ENCODE assay signal across 12 cellular contexts in genomic region chr3:187773963-187774789, GRCh38. TPM values are rescaled to one million over a fixed set of nuclear protein-coding genes. Genes with fewer than 3 reads are reported as not detected.
DNase-seq lines count a peak whose midpoint lies in the region; ATAC-seq, FAIRE-seq and TF ChIP-seq lines count a peak whose summit lies in the region.
"Had no signal": no experiment of that assay in that cellular context is flagged by ENCODE, and none has a peak within 500 bp of the region (broad histone marks: within the 10 kb centered on the region; RNA-seq: fewer than 3 reads in every experiment).

No MANE protein-coding gene starts in this region.

- RAD21 ChIA-PET in GM12878 (lab: Charles Lee; ENCODE audit: unreplicated experiment) = no interaction called here

- H3K36me3 ChIP-seq in SK-N-SH (replicated peaks in 1 of 2; ENCODE audit: control insufficient read depth in 1 of 2, insufficient read depth in 2 of 2, low read length in 1 of 2) = no peaks in the 10 kb centered on the region
- no peaks in the 10 kb centered on the region for H3K36me3 ChIP-seq in GM12878 (ENCODE audit: control insufficient read depth in 2 of 2, insufficient read depth in 2 of 2, low read length in 1 of 2)
- no peaks in the 10 kb centered on the region for H3K36me3 ChIP-seq in GM23248 (ENCODE audit: low read depth)

- DNase-seq in SK-N-SH (no peak), GM12878 (ENCODE audit: low read depth, low spot score) (no peak), GM23248 (no peak), left colon (no peak)
- DNase-seq in natural killer cell treated with Interleukin-12 subunit alpha and Interleukin-12 subunit beta and Interleukin-15 and Interleukin-18, amount 100 ng/mL, for 72 hours (ENCODE audit: low spot score) = no peak
- DNase-seq: NCI-H1930 had no signal

- H3K27ac Mint-ChIP-seq in natural killer cell treated with Interleukin-12 subunit alpha and Interleukin-12 subunit beta and Interleukin-15 and Interleukin-18, amount 100 ng/mL, for 72 hours = no peak overlapping the region
- H3K27ac Mint-ChIP-seq: activated T-helper 17 cell treated with anti-CD3 and anti-CD28 coated beads, Interleukin-2, amount 50 U/mL, for 72 hours had no signal

- H3K9me2 ChIP-seq in SK-N-SH = no peaks in the 10 kb centered on the region
- no peaks in the 10 kb centered on the region for H3K9me2 ChIP-seq in GM23248 (ENCODE audit: insufficient read depth)

- H3K4me3 ChIP-seq in SK-N-SH (ENCODE audit: low read depth in 2 of 2, low read length in 1 of 2) = no peak overlapping the region
- no peak overlapping the region; the same call in 1 of the 2 replicates for H3K4me3 ChIP-seq in GM12878
- H3K4me3 ChIP-seq in skin epidermis = peak overlapping the region in 2 of 7 experiments; percentile 5 to 11
- H3K4me3 ChIP-seq in GM23248 = no peak overlapping the region

- H3K9me3 Mint-ChIP-seq in natural killer cell treated with Interleukin-12 subunit alpha and Interleukin-12 subunit beta and Interleukin-15 and Interleukin-18, amount 100 ng/mL, for 72 hours = no peaks in the 10 kb centered on the region
- H3K9me3 Mint-ChIP-seq: activated T-helper 17 cell treated with anti-CD3 and anti-CD28 coated beads, Interleukin-2, amount 50 U/mL, for 72 hours had no signal

- TF ChIP-seq CTCF in SK-N-SH (IDR thresholded peaks at IDR 0.05) = no peak
- no peak for TF ChIP-seq CTCF in GM12878 (IDR thresholded peaks at IDR 0.05 in 2 of 3, conservative IDR thresholded peaks at IDR 0.05 in 1 of 3; ENCODE audit: control insufficient read depth in 2 of 3, extremely low read depth in 1 of 3, insufficient read depth in 1 of 3, low read depth in 3 of 3, low read length in 3 of 3)

- intact Hi-C loops in GM12878 (cut with micrococcal nuclease; ENCODE audit: unreplicated experiment) (loop anchor here (1.0 to 5.0 kb wide), 3 partner anchors 25 to 58 kb away; no protein-coding TSS in a partner anchor), left colon (cut with DNase I, micrococcal nuclease) (no loop called here)

- H3K27me3 Mint-ChIP-seq in natural killer cell treated with Interleukin-12 subunit alpha and Interleukin-12 subunit beta and Interleukin-15 and Interleukin-18, amount 100 ng/mL, for 72 hours = no peaks in the 10 kb centered on the region
- H3K27me3 Mint-ChIP-seq: activated T-helper 17 cell treated with anti-CD3 and anti-CD28 coated beads, Interleukin-2, amount 50 U/mL, for 72 hours had no signal

- no peak for TF ChIP-seq POLR2A in GM12878 (IDR thresholded peaks at IDR 0.05; ENCODE audit: low read depth, low read length)

- no peak for FAIRE-seq in GM12878 (lab: Jason Lieb, UNC)
- FAIRE-seq: A204.1 had no signal

- H3K9ac ChIP-seq in SK-N-SH (no peak overlapping the region), GM12878 (ENCODE audit: control insufficient read depth, insufficient read depth, low read length) (no peak overlapping the region), GM23248 (no peak overlapping the region)

- H3K4me1 ChIP-seq in SK-N-SH (ENCODE audit: control insufficient read depth in 1 of 2, insufficient read depth in 2 of 2, low read depth in 1 of 2, low read length in 1 of 2) = no peaks in the 10 kb centered on the region; a peak in 1 of 4 replicates
- H3K4me1 ChIP-seq in GM12878 (ENCODE audit: control insufficient read depth, insufficient read depth, low read length) = peaks cover 39% of the 10 kb centered on the region
- H3K4me1 ChIP-seq in GM23248 (ENCODE audit: insufficient read depth) = peaks cover 8% of the 10 kb centered on the region

- H3K79me2 ChIP-seq in SK-N-SH (ENCODE audit: insufficient read depth) (no peaks in the 10 kb centered on the region), GM12878 (ENCODE audit: control insufficient read depth, insufficient read depth, low read length) (no peaks in the 10 kb centered on the region), GM23248 (ENCODE audit: insufficient read depth) (no peaks in the 10 kb centered on the region)

- no peaks in the 10 kb centered on the region for H3K9me3 ChIP-seq in SK-N-SH
- no peaks in the 10 kb centered on the region for H3K9me3 ChIP-seq in GM12878 (replicated peaks; ENCODE audit: control insufficient read depth, insufficient read depth, low read length)
- H3K9me3 ChIP-seq in GM23248 (ENCODE audit: low read depth) = no peaks in the 10 kb centered on the region

- in situ Hi-C loops in GM12878 (cut with MboI) (no loop called here), GM23248 (cut with MboI) (loop anchor here (25.0 kb wide), 1 partner anchor 188 kb away; no protein-coding TSS in a partner anchor)

- no peak overlapping the region for H3K4me2 ChIP-seq in SK-N-SH
- H3K4me2 ChIP-seq in GM12878 (ENCODE audit: control insufficient read depth, insufficient read depth) = peak overlapping the region; percentile 47; the same call in 1 of the 2 replicates
- no peak overlapping the region for H3K4me2 ChIP-seq in GM23248 (ENCODE audit: unreplicated experiment)

- H4K20me1 ChIP-seq in SK-N-SH (ENCODE audit: insufficient read depth) (no peaks in the 10 kb centered on the region), GM12878 (ENCODE audit: control insufficient read depth, insufficient read depth) (no peaks in the 10 kb centered on the region), GM23248 (ENCODE audit: insufficient read depth) (no peaks in the 10 kb centered on the region)

- H3K27me3 ChIP-seq in SK-N-SH (ENCODE audit: insufficient read depth) (no peaks in the 10 kb centered on the region), GM12878 (replicated peaks in 1 of 2; ENCODE audit: control insufficient read depth in 2 of 2, insufficient read depth in 2 of 2, low read length in 1 of 2) (no peaks in the 10 kb centered on the region), GM23248 (replicated peaks; ENCODE audit: insufficient read depth) (no peaks in the 10 kb centered on the region)

- ATAC-seq in SK-N-SH treated with all-trans-retinoic acid at 6 μM for 48 hours (no peak; the same call in 1 of the 3 replicates), HG03565 (IDR thresholded peaks at IDR 0.05; ENCODE audit: unreplicated experiment) (peak; percentile 10), GM12878 (no peak; the same call in 1 of the 3 replicates), left colon (no peak)
- ATAC-seq in natural killer cell treated with Interleukin-12 subunit alpha and Interleukin-12 subunit beta and Interleukin-15 and Interleukin-18, amount 100 ng/mL, for 72 hours = no peak
- ATAC-seq: activated T-helper 17 cell treated with anti-CD3 and anti-CD28 coated beads, Interleukin-2, amount 50 U/mL, for 72 hours; left lobe of liver had no signal

- CTCF ChIA-PET in SK-N-SH (lab: Yijun Ruan, JAX) = no interaction called here
- CTCF ChIA-PET in GM12878 (lab: Yijun Ruan, JAX) = no interaction called here

- TF ChIP-seq RAD21 in SK-N-SH (IDR thresholded peaks at IDR 0.05; ENCODE audit: low read length) (no peak), GM12878 (IDR thresholded peaks at IDR 0.05; ENCODE audit: insufficient read depth, low read depth, low read length) (no peak)

- H2AFZ ChIP-seq in SK-N-SH (ENCODE audit: low read depth) = 0 out of 2 replicates have a peak overlapping the region, but pooled peaks have one; percentile 42
- H2AFZ ChIP-seq in GM12878 (ENCODE audit: control insufficient read depth, low read depth, low read length) = no peak overlapping the region
- H2AFZ ChIP-seq in GM23248 = no peak overlapping the region

- SMC1A ChIA-PET in GM12878 (lab: Charles Lee; ENCODE audit: uncharacterized antibody, unreplicated experiment) = no interaction called here

- H3K4me3 Mint-ChIP-seq in natural killer cell treated with Interleukin-12 subunit alpha and Interleukin-12 subunit beta and Interleukin-15 and Interleukin-18, amount 100 ng/mL, for 72 hours = no peak overlapping the region
- H3K4me3 Mint-ChIP-seq: activated T-helper 17 cell treated with anti-CD3 and anti-CD28 coated beads, Interleukin-2, amount 50 U/mL, for 72 hours had no signal

- H3K27ac ChIP-seq in SK-N-SH (ENCODE audit: low read depth in 2 of 2, low read length in 1 of 2) (no peak overlapping the region), GM12878 (ENCODE audit: control insufficient read depth, insufficient read depth) (no peak overlapping the region), skin epidermis (peak overlapping the region in 20 of 21 experiments; percentile 27 to 82 (median 58)), GM23248 (no peak overlapping the region)

- H3F3A ChIP-seq in SK-N-SH (replicated peaks; ENCODE audit: insufficient read depth) (peaks cover 12% of the 10 kb centered on the region), GM23248 (ENCODE audit: insufficient read depth) (peaks cover 13% of the 10 kb centered on the region)

- peaks cover 32 to 39% of the 10 kb centered on the region in 2 donors for H3K4me1 Mint-ChIP-seq in natural killer cell treated with Interleukin-12 subunit alpha and Interleukin-12 subunit beta and Interleukin-15 and Interleukin-18, amount 100 ng/mL, for 72 hours (ENCODE audit: low read depth in 2 of 2)

- TF ChIP-seq EP300 in SK-N-SH (IDR thresholded peaks at IDR 0.05; ENCODE audit: borderline replicate concordance in 1 of 2, low read depth in 1 of 2, low read length in 1 of 2) (no peak), GM12878 (IDR thresholded peaks at IDR 0.05; ENCODE audit: borderline replicate concordance in 1 of 2, control insufficient read depth in 1 of 2, low read depth in 2 of 2, low read length in 2 of 2) (no peak)

- H3K36me3 Mint-ChIP-seq in natural killer cell treated with Interleukin-12 subunit alpha and Interleukin-12 subunit beta and Interleukin-15 and Interleukin-18, amount 100 ng/mL, for 72 hours = no peaks in the 10 kb centered on the region

- POLR2A ChIA-PET in SK-N-SH (lab: Yijun Ruan, JAX) (no interaction called here), GM12878 (lab: Charles Lee) (no interaction called here)

- BruUV-seq in GM12878 (replicated peaks; lab: Mats Ljungman, UMichigan) = no TSS peak

- 33% methylated on average over 11 of the region's 11 CpGs for WGBS in SK-N-SH (ENCODE audit: low lambda C conversion rate)
- 81% methylated on average over 11 of the region's 11 CpGs for WGBS in GM12878 (ENCODE audit: insufficient coverage, insufficient replicate concordance, low lambda C conversion rate, missing lambda C conversion rate)
- WGBS in GM23248 (ENCODE audit: low coverage in 1 of 2, low lambda C conversion rate in 2 of 2, missing lambda C conversion rate in 2 of 2), 2 experiments = 92 to 93% methylated on average over 11 of the region's 11 CpGs

RNA-seq across cellular contexts. Expression of gene BCL6, which starts 28.9 kb away (rescaled TPM):
- polyA plus RNA-seq in SK-N-SH (2012; rRNA removed) = 13.8 and 14.0 TPM in 2 replicates
- 6.0 and 7.6 TPM in 2 replicates for polyA plus RNA-seq in SK-N-SH (2012; cell fraction: cytosol; rRNA removed)
- polyA plus RNA-seq in SK-N-SH (2012; cell fraction: nucleus; rRNA removed) = 71.7 and 72.8 TPM in 2 replicates
- total RNA-seq in GM12878 (2013; cell fraction: nucleolus; rRNA removed) = not detected in 2 replicates
- total RNA-seq in GM12878 (2014; rRNA removed) = 0.16 and 0.34 TPM in 2 replicates
- total RNA-seq in GM12878 (2014; rRNA removed; fragmentation: Illumina TruSeq; extraction: Trizol) = 0.18 and 0.28 TPM in 2 replicates
- 0.64 and 0.85 TPM in 2 replicates for total RNA-seq in GM12878 (2021)
- polyA plus RNA-seq in GM12878 (2011; ENCODE audit: low read depth) = not detected
- 0.12 TPM in 1 of 2 replicates, not detected in the other for polyA plus RNA-seq in GM12878 (2011; rRNA removed)
- polyA plus RNA-seq in GM12878 (2011; cell fraction: cytosol; rRNA removed) = 0.08 and 0.22 TPM in 2 replicates
- polyA plus RNA-seq in GM12878 (2011; cell fraction: nucleus; rRNA removed) = 0.18 and 0.21 TPM in 2 replicates
- 0.21 and 0.37 TPM in 2 replicates for polyA plus RNA-seq in GM12878 (2012)
- polyA plus RNA-seq in GM12878 (2014; fragmentation: Illumina TruSeq; extraction: Trizol) = 0.27 and 0.31 TPM in 2 replicates
- polyA plus RNA-seq in GM12878 (2014; fragmentation: Nextera tagmentation; extraction: Ambion mirVana) = under 1 TPM; 0.04 to 0.06 TPM
- polyA plus RNA-seq in GM12878 (2014; rRNA removed) = 0.24 and 0.37 TPM in 2 replicates
- under 1 TPM; 0.10 to 0.11 TPM for polyA plus RNA-seq in GM12878 (2016; fragmentation: Nextera tagmentation; extraction: Ambion mirVana)
- 0.10 TPM in 1 of 2 replicates, not detected in the other for polyA minus RNA-seq in GM12878 (2011; rRNA and poly(A)+ RNA removed)
- polyA minus RNA-seq in GM12878 (2011; cell fraction: cytosol; rRNA and poly(A)+ RNA removed) = not detected in 2 replicates
- polyA minus RNA-seq in GM12878 (2011; cell fraction: nucleus; rRNA and poly(A)+ RNA removed) = 0.12 TPM in 1 of 2 replicates, not detected in the other
- total RNA-seq in natural killer cell treated with Interleukin-12 subunit alpha and Interleukin-12 subunit beta and Interleukin-15 and Interleukin-18, amount 100 ng/mL, for 72 hours = 100 to 1,000 TPM in 1 of 2 donors, 10 to 100 TPM in 1; 67.8 to 158 TPM
- total RNA-seq in GM23248 (2014; rRNA removed; shearing (Covaris generic)) = 32.3 and 61.6 TPM in 2 replicates
- 6.3 and 8.7 TPM in 2 replicates for polyA plus RNA-seq in GM23248 (2016; fragmentation: Nextera tagmentation; extraction: Ambion mirVana)
- 10 to 100 TPM; 12.6 to 16.5 TPM for total RNA-seq in left colon

Comparison
In these comparisons a context has a peak if more than half of its experiments do, and no peak if none do; other contexts are left out.
1. H3K27ac ChIP-seq: peak in skin epidermis (20 of 21); none in SK-N-SH (0 of 2), GM12878 (single experiment) and GM23248 (single experiment).
2. RNA of gene BCL6, which starts 28.9 kb away (total RNA-seq): 67.8 to 158 TPM in natural killer cell treated with Interleukin-12 subunit alpha and Interleukin-12 subunit beta and Interleukin-15 and Interleukin-18, amount 100 ng/mL, for 72 hours, 32.3 to 61.6 TPM in GM23248 and 12.6 to 16.5 TPM in left colon; 0.16 to 0.85 TPM in GM12878; every median in the first group is over 4 times any median in the second.